Comparison of ENCODE assay signal across 19 cellular contexts in genomic region chr9:136287960-136288753, GRCh38. TPM values are rescaled to one million over a fixed set of nuclear protein-coding genes. Genes with fewer than 3 reads are reported as not detected.
A peak's percentile ranks its signal among the peaks of the same experiment; 100 is the strongest.
DNase-seq lines count a peak whose midpoint lies in the region; ATAC-seq and TF ChIP-seq lines count a peak whose summit lies in the region.
"Had no signal": no experiment of that assay in that cellular context is flagged by ENCODE, and none has a peak within 500 bp of the region (broad histone marks: within the 10 kb centered on the region; RNA-seq: fewer than 3 reads in every experiment).

No MANE protein-coding gene starts in this region.

- peak; percentile 51 for DNase-seq in DMS53 (lab: John Stamatoyannopoulos, UW)
- no peak for DNase-seq in DMS53 treated with DMSO at 0.1 percent for 48 hours (lab: John Stamatoyannopoulos, UW; ENCODE audit: unreplicated experiment)
- peak; percentile 14 for DNase-seq in left cardiac atrium
- no peak for DNase-seq in Right ventricle myocardium superior
- DNase-seq in activated T-cell treated with anti-CD3 and anti-CD28 coated beads, Interleukin-2, amount 50 U/mL, for 1 hour = no peak
- DNase-seq: COR-L47, DMS 273 treated with DMSO at 0.1 percent for 48 hours, DND-41, EL had no signal

- H3K9me3 ChIP-seq in OCI-LY3 (ENCODE audit: insufficient read depth, low read length) (no peaks in the 10 kb centered on the region), mesodermal cell (ENCODE audit: control insufficient read depth, low read length) (no peaks in the 10 kb centered on the region)
- H3K9me3 ChIP-seq: A549; BLaER1 treated with 17β-estradiol and CSF1 and Interleukin-3, amounts not matched to agents 10 nM and 100 nM; HAP-1 had no signal

- peak overlapping the region; percentile 46 for H3K4me2 ChIP-seq in OCI-LY3 (ENCODE audit: low read length)
- H3K4me2 ChIP-seq: A549; BLaER1 treated with 17β-estradiol and CSF1 and Interleukin-3, amounts not matched to agents 10 nM and 100 nM had no signal

- TF ChIP-seq CTCF in OCI-LY3 (IDR thresholded peaks at IDR 0.05; ENCODE audit: low read depth, low read length) = no peak

- intact Hi-C loops in left cardiac atrium (cut with DNase I) (loop anchor here in 1 of 2 donors (10.0 kb wide), 1 partner anchor 683 kb away; no protein-coding TSS in a partner anchor), Right ventricle myocardium superior (cut with DNase I) (loop anchor here (10.0 kb wide), 1 partner anchor 323 kb away; the partner anchor contains the start of gene UBAC1)

- H3K27me3 ChIP-seq in OCI-LY3 (ENCODE audit: low read depth, low read length) = peaks cover 4% of the 10 kb centered on the region; the same call in 1 of the 2 replicates

- H3K27ac ChIP-seq in OCI-LY3 (ENCODE audit: low read length) (no peak overlapping the region), mesodermal cell (ENCODE audit: low read depth, low read length, severe bottlenecking) (peak overlapping the region; percentile 36)
- H3K27ac ChIP-seq: 22Rv1; A549; BLaER1 treated with 17β-estradiol and CSF1 and Interleukin-3, amounts not matched to agents 10 nM and 100 nM had no signal

- H3K9ac ChIP-seq in OCI-LY3 (ENCODE audit: low read length) = no peak overlapping the region
- H3K9ac ChIP-seq: BLaER1 treated with 17β-estradiol and CSF1 and Interleukin-3, amounts not matched to agents 10 nM and 100 nM had no signal

- H3K36me3 ChIP-seq in OCI-LY3 (replicated peaks; ENCODE audit: low read depth, low read length) = no peaks in the 10 kb centered on the region
- H3K36me3 ChIP-seq in mesodermal cell (ENCODE audit: control insufficient read depth, insufficient read depth, low read length) = no peaks in the 10 kb centered on the region
- H3K36me3 ChIP-seq: BLaER1 treated with 17β-estradiol and CSF1 and Interleukin-3, amounts not matched to agents 10 nM and 100 nM; HAP-1 had no signal

- peaks cover 15% of the 10 kb centered on the region for H3K4me1 ChIP-seq in OCI-LY3 (ENCODE audit: low read length)
- H3K4me1 ChIP-seq in mesodermal cell (ENCODE audit: control insufficient read depth, insufficient read depth, low read length, poor library complexity, severe bottlenecking) = peaks cover 14% of the 10 kb centered on the region
- H3K4me1 ChIP-seq: HAP-1 had no signal

- H3K79me2 ChIP-seq in OCI-LY3 (ENCODE audit: low read length) = no peaks in the 10 kb centered on the region

- 79 to 81% methylated on average over 17 to 18 of the region's 21 CpGs for WGBS in mesodermal cell (ENCODE audit: insufficient coverage in 2 of 2), 2 experiments

- H3K4me3 ChIP-seq in OCI-LY3 (ENCODE audit: low read length) = peak overlapping the region; percentile 16; the same call in 1 of the 2 replicates
- H3K4me3 ChIP-seq in mesodermal cell (ENCODE audit: extremely low read depth, insufficient read depth, low read length, poor library complexity, severe bottlenecking) = no peak overlapping the region
- H3K4me3 ChIP-seq: A549; BLaER1 treated with 17β-estradiol and CSF1 and Interleukin-3, amounts not matched to agents 10 nM and 100 nM; GM12878; HAP-1 had no signal

- peak overlapping the region; percentile 33; the same call in 1 of the 2 replicates for H2AFZ ChIP-seq in OCI-LY3 (ENCODE audit: low read depth, low read length)

- no peaks in the 10 kb centered on the region for H4K20me1 ChIP-seq in OCI-LY3 (ENCODE audit: insufficient read depth, low read length)

- no peak for ATAC-seq in left cardiac atrium
- no peak for ATAC-seq in Right ventricle myocardium superior (ENCODE audit: poor library complexity)
- ATAC-seq in GM21717 (IDR thresholded peaks at IDR 0.05; ENCODE audit: unreplicated experiment) = no peak
- ATAC-seq: A549; CD8-positive, alpha-beta T cell; GM12878 had no signal

RNA-seq across cellular contexts. Expression of gene CCDC187, which starts 15.7 kb away (rescaled TPM):
- total RNA-seq in left cardiac atrium (not detected), Right ventricle myocardium superior (not detected)
- polyA plus RNA-seq in mesodermal cell (2013, experiment 1 of 2) = not detected
- polyA plus RNA-seq in mesodermal cell (2013, experiment 2 of 2) = not detected
- total RNA-seq: H4 had no signal

RNA-seq across cellular contexts. Expression of gene GPSM1, which starts 39.2 kb away (rescaled TPM):
- total RNA-seq in left cardiac atrium = 10 to 100 TPM; 55.6 to 58.6 TPM
- total RNA-seq in Right ventricle myocardium superior = 50.3 TPM
- polyA plus RNA-seq in mesodermal cell (2013, experiment 1 of 2) = 47.8 TPM
- 38.3 TPM for polyA plus RNA-seq in mesodermal cell (2013, experiment 2 of 2)

RNA-seq across cellular contexts. Expression of gene QSOX2, which starts 42.5 kb away (rescaled TPM):
- total RNA-seq in left cardiac atrium (1 to 10 TPM; 6.5 to 6.6 TPM), Right ventricle myocardium superior (7.7 TPM)
- polyA plus RNA-seq in mesodermal cell (2013, experiment 1 of 2) = 21.1 TPM
- 14.7 TPM for polyA plus RNA-seq in mesodermal cell (2013, experiment 2 of 2)

Comparison
In these comparisons a context has a peak if more than half of its experiments do, and no peak if none do; other contexts are left out.
1. DNase-seq: peak in DMS53 (single experiment) and left cardiac atrium (single experiment); none in DMS53 treated with DMSO at 0.1 percent for 48 hours (single experiment), Right ventricle myocardium superior (single experiment) and activated T-cell treated with anti-CD3 and anti-CD28 coated beads, Interleukin-2, amount 50 U/mL, for 1 hour (single experiment).